1 cellular context compared by ENCODE assay signal in genomic region chr14:103555559-103556337, GRCh38.
A peak's percentile ranks its signal among the peaks of the same experiment; 100 is the strongest.
TF ChIP-seq lines count a peak whose summit lies in the region.

No MANE protein-coding gene starts in this region.

TF ChIP-seq in HEK293, 187 proteins besides CTCF, POLR2A, EP300 and RAD21:
- TF ChIP-seq ZNF335 (tag by site-specific recombination; conservative IDR thresholded peaks at IDR 0.05), result 0 out of 2 replicates have a peak, but pooled peaks have one; percentile 15
- TF ChIP-seq ZNF76 (tag by site-specific recombination; IDR thresholded peaks at IDR 0.05; ENCODE audit: borderline replicate concordance, low read depth), result no peak
TF ChIP-seq in HEK293: peak in this region for 1.
